Comparison of ENCODE assay signal across 8 cellular contexts in the genomic region with DNA sequence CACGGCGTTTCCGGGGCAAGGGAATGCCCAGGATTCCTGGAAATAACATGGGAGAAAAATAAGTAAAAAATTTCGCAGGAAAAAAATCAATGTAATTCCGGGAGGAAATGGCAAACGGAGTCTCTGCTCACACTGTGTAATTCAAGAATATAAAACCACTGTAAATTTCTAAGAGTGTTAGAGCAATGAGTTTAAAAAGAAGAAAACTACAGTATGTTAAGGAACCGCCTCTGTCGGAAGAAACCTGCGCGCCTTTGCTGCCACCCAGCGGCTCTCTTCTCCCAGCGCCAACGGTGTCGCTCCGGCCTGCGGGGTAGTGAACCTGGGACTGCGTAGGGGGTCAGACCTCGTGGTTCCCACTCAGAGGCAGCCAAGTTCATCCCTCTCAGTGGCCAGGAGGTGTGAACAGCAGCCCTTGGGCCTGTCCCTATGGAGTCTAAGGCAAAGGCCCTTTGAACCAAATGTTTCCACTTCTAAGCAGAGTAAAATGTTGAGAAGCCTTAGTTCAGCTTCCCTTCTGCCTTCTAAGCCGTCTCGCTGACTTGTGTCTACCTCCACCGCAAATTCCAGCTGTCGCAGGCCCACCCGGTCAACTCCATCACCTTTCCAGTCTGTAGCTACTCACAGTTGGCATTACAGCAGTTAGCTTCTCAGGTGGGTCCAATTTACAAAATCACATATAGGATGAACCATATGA. TPM values are rescaled to one million over a fixed set of nuclear protein-coding genes. Genes with fewer than 3 reads are reported as not detected.
A peak's percentile ranks its signal among the peaks of the same experiment; 100 is the strongest.
DNase-seq lines count a peak whose midpoint lies in the region; ATAC-seq and TF ChIP-seq lines count a peak whose summit lies in the region.

No MANE protein-coding gene starts in this region.

- H3F3A ChIP-seq in SU-DHL-6 (ENCODE audit: insufficient read depth) = no peaks in the 10 kb centered on the region

- no peaks in the 10 kb centered on the region for H3K9me2 ChIP-seq in SU-DHL-6 (replicated peaks; ENCODE audit: insufficient read depth, low read length)

- H3K79me2 ChIP-seq in SU-DHL-6 (ENCODE audit: insufficient read depth, low read length) = no peaks in the 10 kb centered on the region

- WGBS in upper lobe of left lung, 2 donors = 17 to 18% methylated on average over 23 of the region's 23 CpGs

- no peaks in the 10 kb centered on the region for H4K20me1 ChIP-seq in SU-DHL-6 (ENCODE audit: low read depth, low read length)

- peak; percentile 72 for ATAC-seq in HG02678 (IDR thresholded peaks at IDR 0.05; ENCODE audit: unreplicated experiment)
- peak; percentile 94 to 95 for ATAC-seq in upper lobe of left lung (ENCODE audit: low FRiP score in 2 of 2)

- H3K27me3 ChIP-seq in SU-DHL-6 (ENCODE audit: low read length) (no peaks in the 10 kb centered on the region), cardiac muscle cell (no peaks in the 10 kb centered on the region), upper lobe of left lung (no peaks in the 10 kb centered on the region)

- TF ChIP-seq EP300 in upper lobe of left lung (IDR thresholded peaks at IDR 0.05) = peak in 1 of 4 donors; percentile 26

- peak overlapping the region; percentile 96 for H3K4me2 ChIP-seq in SU-DHL-6 (ENCODE audit: low read depth, low read length, poor library complexity, severe bottlenecking)

- peaks cover 4% of the 10 kb centered on the region for H3K4me1 ChIP-seq in cardiac muscle cell (ENCODE audit: low read depth)
- H3K4me1 ChIP-seq in upper lobe of left lung = peaks cover 15 to 26% (median 19%) of the 10 kb centered on the region in 4 donors

- H3K27ac ChIP-seq in SU-DHL-6 (ENCODE audit: low read depth, low read length) (no peak overlapping the region), cardiac muscle cell (peak overlapping the region; percentile 87), upper lobe of left lung (peak overlapping the region; percentile 95 to 99 (median 98))

- H3K9me3 ChIP-seq in SU-DHL-6 (ENCODE audit: insufficient read depth, low read length) = no peaks in the 10 kb centered on the region
- no peaks in the 10 kb centered on the region for H3K9me3 ChIP-seq in cardiac muscle cell (ENCODE audit: low read depth)
- no peaks in the 10 kb centered on the region for H3K9me3 ChIP-seq in upper lobe of left lung

- peak; percentile 87 for TF ChIP-seq CTCF in GM12874 (IDR thresholded peaks at IDR 0.05; ENCODE audit: insufficient read depth, low read depth, low read length)
- TF ChIP-seq CTCF in SU-DHL-6 (IDR thresholded peaks at IDR 0.05; ENCODE audit: insufficient read depth, low read length, poor library complexity, severe bottlenecking) = peak; percentile 87
- peak; percentile 94 for TF ChIP-seq CTCF in cardiac muscle cell (IDR thresholded peaks at IDR 0.05; ENCODE audit: low read depth, low read length)
- peak; percentile 68 to 90 (median 87) for TF ChIP-seq CTCF in upper lobe of left lung (IDR thresholded peaks at IDR 0.05)

- TF ChIP-seq POLR2A in upper lobe of left lung (IDR thresholded peaks at IDR 0.05) = no peak

- peak; percentile 24 for DNase-seq in NCI-H1092 (lab: John Stamatoyannopoulos, UW)
- peak; percentile 68 for DNase-seq in activated naive CD8-positive, alpha-beta T cell treated with anti-CD3 and anti-CD28 coated beads, Interleukin-2, amount 50 U/mL, for 16 hours (ENCODE audit: low read depth, low spot score)
- DNase-seq in cardiac muscle cell (ENCODE audit: low read depth in 1 of 2, low spot score in 1 of 2) = peak; percentile 90 to 91
- peak; percentile 69 for DNase-seq in pons (ENCODE audit: low spot score)
- peak; percentile 91 to 93 for DNase-seq in upper lobe of left lung

- peak overlapping the region; percentile 74 for H2AFZ ChIP-seq in SU-DHL-6 (ENCODE audit: low read depth, low read length, severe bottlenecking)

- H3K9ac ChIP-seq in SU-DHL-6 (ENCODE audit: low read length) = peak overlapping the region; percentile 61

- H3K4me3 ChIP-seq in SU-DHL-6 (ENCODE audit: insufficient read depth, low read length, poor library complexity, severe bottlenecking) (peak overlapping the region; percentile 66), cardiac muscle cell (peak overlapping the region; percentile 70), upper lobe of left lung (peak overlapping the region; percentile 67 to 96 (median 74))

- H3K36me3 ChIP-seq in SU-DHL-6 (ENCODE audit: low read length) = no peaks in the 10 kb centered on the region
- no peaks in the 10 kb centered on the region for H3K36me3 ChIP-seq in cardiac muscle cell
- H3K36me3 ChIP-seq in upper lobe of left lung = no peaks in the 10 kb centered on the region

RNA-seq across cellular contexts. Expression of gene RAB27A, which starts 0.9 kb away (rescaled TPM):
- 5.3 and 7.7 TPM in 2 replicates for total RNA-seq in cardiac muscle cell
- polyA plus RNA-seq in cardiac muscle cell = 11.9 and 15.2 TPM in 2 replicates
- total RNA-seq in upper lobe of left lung = 10 to 100 TPM; 24.1 to 97.8 (median 62.5) TPM

RNA-seq across cellular contexts. Expression of gene PIGBOS1, which starts 28.4 kb away (rescaled TPM):
- total RNA-seq in cardiac muscle cell (13.7 and 14.5 TPM in 2 replicates), upper lobe of left lung (10 to 100 TPM in 3 of 6 donors, 1 to 10 TPM in 3; 3.1 to 16.9 (median 10.1) TPM)
- 26.0 and 30.4 TPM in 2 replicates for polyA plus RNA-seq in cardiac muscle cell

RNA-seq across cellular contexts. Expression of gene PIGB, which starts 28.5 kb away (rescaled TPM):
- total RNA-seq in cardiac muscle cell (3.8 and 6.5 TPM in 2 replicates), upper lobe of left lung (10 to 100 TPM in 3 of 6 donors, 1 to 10 TPM in 3; 3.0 to 14.7 (median 9.3) TPM)
- 5.7 and 6.3 TPM in 2 replicates for polyA plus RNA-seq in cardiac muscle cell

Comparison
In these comparisons a context has a peak if more than half of its experiments do, and no peak if none do; other contexts are left out.
1. DNase-seq: peak in every context shown above with its lines; median percentile 92 in upper lobe of left lung; 90 in cardiac muscle cell; 69 in pons; 68 in activated naive CD8-positive, alpha-beta T cell treated with anti-CD3 and anti-CD28 coated beads, Interleukin-2, amount 50 U/mL, for 16 hours; 24 in NCI-H1092.